ENCODE assay signal across 11 cellular contexts in the genomic region with DNA sequence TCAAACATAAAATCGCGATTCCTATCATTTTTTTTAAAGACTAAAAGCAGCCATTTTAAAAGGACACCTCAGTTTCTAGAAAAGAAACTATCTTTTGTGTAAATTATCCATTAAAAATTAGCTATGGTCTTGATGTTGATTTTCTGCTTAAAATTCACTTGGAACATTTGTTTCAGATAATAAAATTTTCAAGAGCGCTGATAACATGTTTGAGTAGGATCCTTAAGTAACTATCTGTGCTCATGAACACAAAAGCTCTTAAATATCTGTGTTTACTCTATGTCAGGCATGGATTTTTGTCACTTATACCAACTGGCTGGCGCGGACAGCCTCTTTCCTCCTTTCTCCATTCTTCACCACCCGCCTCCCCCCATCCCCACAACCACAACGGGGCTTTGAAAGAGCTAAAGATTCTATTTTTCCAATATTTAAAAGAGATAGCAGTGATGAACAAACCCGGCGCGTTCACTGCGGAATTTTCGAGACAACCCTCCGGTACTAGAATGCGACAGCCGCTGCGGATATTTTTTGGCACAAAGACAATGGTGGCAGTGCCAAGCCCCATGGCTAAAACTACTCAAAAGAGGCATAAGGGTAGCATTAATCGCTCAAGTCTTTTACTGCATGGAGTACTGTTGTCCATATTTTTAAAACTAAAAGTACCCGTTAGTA.
DNase-seq lines count a peak whose midpoint lies in the region; TF ChIP-seq lines count a peak whose summit lies in the region.
"Had no signal": no experiment of that assay in that cellular context is flagged by ENCODE, and none has a peak within 500 bp of the region (broad histone marks: within the 10 kb centered on the region; RNA-seq: fewer than 3 reads in every experiment).

No MANE protein-coding gene starts in this region.

- H3K4me1 Mint-ChIP-seq in mesothelial cell of epicardium = peaks cover 60% of the 10 kb centered on the region
- no peaks in the 10 kb centered on the region for H3K4me1 Mint-ChIP-seq in activated naive CD4-positive, alpha-beta T cell treated with anti-CD3 and anti-CD28 coated beads, Interleukin-2, amount 10 ng/mL, durations not matched to agents 7 days and 5 days

- H3K27ac Mint-ChIP-seq in mesothelial cell of epicardium = peak overlapping the region; percentile 89
- no peak overlapping the region for H3K27ac Mint-ChIP-seq in activated naive CD4-positive, alpha-beta T cell treated with anti-CD3 and anti-CD28 coated beads, Interleukin-2, amount 10 ng/mL, durations not matched to agents 7 days and 5 days
- H3K27ac Mint-ChIP-seq: activated B cell treated with CpG ODN at 0.5 μM for 24 hours; CD4-positive, CD25-positive, alpha-beta regulatory T cell; neural progenitor cell had no signal

- no peak overlapping the region for H3K4me3 Mint-ChIP-seq in mesothelial cell of epicardium
- no peak overlapping the region for H3K4me3 Mint-ChIP-seq in activated naive CD4-positive, alpha-beta T cell treated with anti-CD3 and anti-CD28 coated beads, Interleukin-2, amount 10 ng/mL, durations not matched to agents 7 days and 5 days
- H3K4me3 Mint-ChIP-seq: activated B cell treated with CpG ODN at 0.5 μM for 24 hours; CD4-positive, CD25-positive, alpha-beta regulatory T cell; neural progenitor cell had no signal

- no peak for TF ChIP-seq CTCF in BE2C (IDR thresholded peaks at IDR 0.05; ENCODE audit: low read depth, low read length)
- TF ChIP-seq CTCF in astrocyte of the cerebellum (IDR thresholded peaks at IDR 0.05; ENCODE audit: low read depth, low read length, missing control alignments) = no peak
- no peak for TF ChIP-seq CTCF in mesothelial cell of epicardium (IDR thresholded peaks at IDR 0.05; ENCODE audit: unreplicated experiment)

- in situ Hi-C loops in astrocyte of the cerebellum (cut with HindIII; ENCODE audit: low sequenced_read_pairs) = no loop called here

- no peaks in the 10 kb centered on the region for H3K9me3 Mint-ChIP-seq in mesothelial cell of epicardium
- no peaks in the 10 kb centered on the region for H3K9me3 Mint-ChIP-seq in activated naive CD4-positive, alpha-beta T cell treated with anti-CD3 and anti-CD28 coated beads, Interleukin-2, amount 10 ng/mL, durations not matched to agents 7 days and 5 days
- H3K9me3 Mint-ChIP-seq: activated B cell treated with CpG ODN at 0.5 μM for 24 hours, neural progenitor cell had no signal

- DNase-seq in BE2C = no peak
- DNase-seq in NCI-H1694 (lab: John Stamatoyannopoulos, UW) = peak; percentile 69
- DNase-seq in astrocyte of the cerebellum (ENCODE audit: low read depth) = no peak
- DNase-seq in mesothelial cell of epicardium (ENCODE audit: low spot score in 2 of 2, unreplicated experiment in 2 of 2) = no peak
- no peak for DNase-seq in HEK293T (ENCODE audit: extremely low spot score)
- DNase-seq in activated naive CD4-positive, alpha-beta T cell treated with anti-CD3 and anti-CD28 coated beads, Interleukin-2, amount 10 ng/mL, durations not matched to agents 7 days and 5 days = no peak
- no peak for DNase-seq in OCI-M2 (lab: John Stamatoyannopoulos, UW; ENCODE audit: unreplicated experiment)
- DNase-seq in NAMALWA (ENCODE audit: low spot score) = no peak
- DNase-seq: activated B cell treated with CpG ODN at 0.5 μM for 24 hours; CD4-positive, CD25-positive, alpha-beta regulatory T cell had no signal

- CTCF ChIA-PET in HEK293T (lab: Yijun Ruan, JAX) = no interaction called here
- CTCF ChIA-PET in activated naive CD4-positive, alpha-beta T cell treated with anti-CD3 and anti-CD28 coated beads, Interleukin-2, amount 10 ng/mL, durations not matched to agents 7 days and 5 days (lab: Charles Lee) = no interaction called here

- H3K9me3 ChIP-seq in BE2C = no peaks in the 10 kb centered on the region

- peak overlapping the region; percentile 52 for H3K4me3 ChIP-seq in BE2C (ENCODE audit: low read depth, low read length)
- H3K4me3 ChIP-seq in astrocyte of the cerebellum (ENCODE audit: low read depth, low read length) = peak overlapping the region; percentile 41
- H3K4me3 ChIP-seq: neural progenitor cell had no signal

- H3K4me1 ChIP-seq in BE2C = peaks cover 18% of the 10 kb centered on the region

- H3K27me3 ChIP-seq in BE2C = no peaks in the 10 kb centered on the region
- H3K27me3 ChIP-seq: neural progenitor cell had no signal

- H3K36me3 Mint-ChIP-seq in mesothelial cell of epicardium = no peaks in the 10 kb centered on the region
- H3K36me3 Mint-ChIP-seq in activated naive CD4-positive, alpha-beta T cell treated with anti-CD3 and anti-CD28 coated beads, Interleukin-2, amount 10 ng/mL, durations not matched to agents 7 days and 5 days = no peaks in the 10 kb centered on the region
- H3K36me3 Mint-ChIP-seq: CD4-positive, CD25-positive, alpha-beta regulatory T cell had no signal

- H3K27me3 Mint-ChIP-seq in mesothelial cell of epicardium (ENCODE audit: low read depth) = no peaks in the 10 kb centered on the region
- H3K27me3 Mint-ChIP-seq in activated naive CD4-positive, alpha-beta T cell treated with anti-CD3 and anti-CD28 coated beads, Interleukin-2, amount 10 ng/mL, durations not matched to agents 7 days and 5 days = no peaks in the 10 kb centered on the region
- H3K27me3 Mint-ChIP-seq: activated B cell treated with CpG ODN at 0.5 μM for 24 hours had no signal

- POLR2A ChIA-PET in HEK293T (lab: Yijun Ruan, JAX) = no interaction called here

- H3K36me3 ChIP-seq in BE2C = no peaks in the 10 kb centered on the region
- H3K36me3 ChIP-seq: neural progenitor cell had no signal

TF ChIP-seq in HEK293T, 16 proteins besides CTCF, POLR2A, EP300 and RAD21:
- no peak for TF ChIP-seq HDGF (IDR thresholded peaks at IDR 0.05; ENCODE audit: borderline replicate concordance)
- TF ChIP-seq LEF1 (IDR thresholded peaks at IDR 0.05; ENCODE audit: borderline replicate concordance) = no peak
- TF ChIP-seq ARNT (IDR thresholded peaks at IDR 0.05) = no peak
- no peak for TF ChIP-seq SP1 (IDR thresholded peaks at IDR 0.05)
- TF ChIP-seq, protein P1, sequence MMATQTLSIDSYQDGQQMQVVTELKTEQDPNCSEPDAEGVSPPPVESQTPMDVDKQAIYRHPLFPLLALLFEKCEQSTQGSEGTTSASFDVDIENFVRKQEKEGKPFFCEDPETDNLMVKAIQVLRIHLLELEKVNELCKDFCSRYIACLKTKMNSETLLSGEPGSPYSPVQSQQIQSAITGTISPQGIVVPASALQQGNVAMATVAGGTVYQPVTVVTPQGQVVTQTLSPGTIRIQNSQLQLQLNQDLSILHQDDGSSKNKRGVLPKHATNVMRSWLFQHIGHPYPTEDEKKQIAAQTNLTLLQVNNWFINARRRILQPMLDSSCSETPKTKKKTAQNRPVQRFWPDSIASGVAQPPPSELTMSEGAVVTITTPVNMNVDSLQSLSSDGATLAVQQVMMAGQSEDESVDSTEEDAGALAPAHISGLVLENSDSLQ (IDR thresholded peaks at IDR 0.05) = no peak
- no peak for TF ChIP-seq L3MBTL2 (conservative IDR thresholded peaks at IDR 0.05)
- no peak for TF ChIP-seq FOXM1 (IDR thresholded peaks at IDR 0.05; ENCODE audit: borderline replicate concordance)
